ENCODE assay signal across 1 cellular context in the genomic region with DNA sequence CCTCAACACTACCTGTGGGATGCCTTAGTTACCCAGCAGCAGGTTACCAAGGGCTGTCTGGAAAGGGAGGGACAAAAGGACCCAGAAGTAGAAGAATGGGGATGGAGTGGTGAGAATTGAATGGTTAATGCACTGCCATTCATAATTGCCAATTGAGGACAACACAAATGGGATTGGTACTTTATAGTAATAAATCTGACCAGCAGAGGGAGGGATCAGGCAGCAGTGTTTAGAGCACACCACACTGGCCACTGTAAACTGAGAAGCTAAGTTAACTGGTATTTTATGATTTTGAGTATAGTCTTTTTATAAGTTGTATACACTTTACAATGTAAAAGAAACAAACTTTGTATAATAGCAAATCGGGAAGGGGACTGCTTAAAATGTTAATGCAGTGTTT.
TF ChIP-seq lines count a peak whose summit lies in the region.

No MANE protein-coding gene starts in this region.

TF ChIP-seq in K562, 482 proteins besides CTCF, POLR2A, EP300 and RAD21:
- TF ChIP-seq ZNF512 (tag; IDR thresholded peaks at IDR 0.05) (no peak), TAL1 (IDR thresholded peaks at IDR 0.05) (no peak), MIER1 (IDR thresholded peaks at IDR 0.05; ENCODE audit: low read depth) (no peak), RNF2 (IDR thresholded peaks at IDR 0.05) (no peak), STAG1 (CRISPR knock-in tag; IDR thresholded peaks at IDR 0.05; ENCODE audit: borderline replicate concordance) (no peak), HDAC2 (IDR thresholded peaks at IDR 0.05) (no peak), MTA3 (IDR thresholded peaks at IDR 0.05; ENCODE audit: borderline replicate concordance) (no peak)
